1 cellular context compared by ENCODE assay signal in the genomic region with DNA sequence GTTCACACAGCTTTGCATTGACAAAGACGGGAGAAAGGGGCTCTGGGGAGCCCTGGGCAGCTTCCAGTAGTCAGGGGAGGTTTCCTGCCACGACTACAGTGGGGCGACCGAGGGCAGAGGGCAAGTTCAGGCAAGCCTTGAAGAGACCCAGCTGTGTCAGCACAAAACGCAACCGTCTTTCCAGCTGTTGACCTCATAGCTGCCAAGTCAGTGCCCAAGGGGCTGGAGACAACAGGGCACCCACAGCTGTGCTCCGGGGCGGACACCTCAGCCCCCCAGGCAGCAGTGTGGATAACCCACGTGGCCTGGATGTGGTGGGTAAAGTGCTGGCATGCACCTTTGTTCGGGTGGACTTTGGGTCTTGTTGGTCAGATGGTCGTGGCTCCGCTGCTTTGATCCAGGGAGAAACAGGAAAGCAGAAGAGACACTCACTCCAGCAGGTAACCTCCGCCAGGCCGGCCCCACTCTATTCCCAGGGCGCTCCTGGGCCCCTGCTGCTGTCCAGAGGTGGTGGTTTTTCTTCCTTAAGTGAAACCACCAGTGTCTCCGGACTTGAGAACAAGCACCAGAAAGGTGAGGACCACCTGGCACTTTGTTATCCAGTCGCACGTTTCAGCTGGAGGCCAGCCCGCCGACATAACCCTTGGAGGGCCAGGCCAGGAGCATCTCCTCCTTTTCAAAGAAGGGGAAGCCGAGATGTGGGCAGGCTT.
TF ChIP-seq lines count a peak whose summit lies in the region.

No MANE protein-coding gene starts in this region.

TF ChIP-seq in HepG2, 621 proteins besides CTCF, POLR2A, EP300 and RAD21 (continued from another document and continues in another):
- TF ChIP-seq IKZF4 (CRISPR knock-in tag; IDR thresholded peaks at IDR 0.05; ENCODE audit: borderline replicate concordance, low read depth, not compliant biosample characterization) = no peak
- no peak for TF ChIP-seq SP1 (IDR thresholded peaks at IDR 0.05)
- peak; percentile 34; the same call in 1 of the 2 replicates for TF ChIP-seq SP1 (CRISPR knock-in tag; IDR thresholded peaks at IDR 0.05)
- TF ChIP-seq PCBP2 (optimal IDR thresholded peaks at IDR 0.05; ENCODE audit: low read depth, low read length, poor library complexity, severe bottlenecking) = no peak
- TF ChIP-seq SATB2 (CRISPR knock-in tag; IDR thresholded peaks at IDR 0.05) = no peak
- TF ChIP-seq, protein P1, sequence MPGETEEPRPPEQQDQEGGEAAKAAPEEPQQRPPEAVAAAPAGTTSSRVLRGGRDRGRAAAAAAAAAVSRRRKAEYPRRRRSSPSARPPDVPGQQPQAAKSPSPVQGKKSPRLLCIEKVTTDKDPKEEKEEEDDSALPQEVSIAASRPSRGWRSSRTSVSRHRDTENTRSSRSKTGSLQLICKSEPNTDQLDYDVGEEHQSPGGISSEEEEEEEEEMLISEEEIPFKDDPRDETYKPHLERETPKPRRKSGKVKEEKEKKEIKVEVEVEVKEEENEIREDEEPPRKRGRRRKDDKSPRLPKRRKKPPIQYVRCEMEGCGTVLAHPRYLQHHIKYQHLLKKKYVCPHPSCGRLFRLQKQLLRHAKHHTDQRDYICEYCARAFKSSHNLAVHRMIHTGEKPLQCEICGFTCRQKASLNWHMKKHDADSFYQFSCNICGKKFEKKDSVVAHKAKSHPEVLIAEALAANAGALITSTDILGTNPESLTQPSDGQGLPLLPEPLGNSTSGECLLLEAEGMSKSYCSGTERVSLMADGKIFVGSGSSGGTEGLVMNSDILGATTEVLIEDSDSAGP (CRISPR knock-in tag; IDR thresholded peaks at IDR 0.05; ENCODE audit: borderline replicate concordance) = peak; percentile 96
- no peak for TF ChIP-seq SUZ12 (IDR thresholded peaks at IDR 0.05; ENCODE audit: low read depth, low read length)
- TF ChIP-seq, protein P2, sequence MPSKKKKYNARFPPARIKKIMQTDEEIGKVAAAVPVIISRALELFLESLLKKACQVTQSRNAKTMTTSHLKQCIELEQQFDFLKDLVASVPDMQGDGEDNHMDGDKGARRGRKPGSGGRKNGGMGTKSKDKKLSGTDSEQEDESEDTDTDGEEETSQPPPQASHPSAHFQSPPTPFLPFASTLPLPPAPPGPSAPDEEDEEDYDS (CRISPR knock-in tag; IDR thresholded peaks at IDR 0.05) = peak; percentile 71
- peak; percentile 61; the same call in 1 of the 2 replicates for TF ChIP-seq RBAK (CRISPR knock-in tag; IDR thresholded peaks at IDR 0.05)
- TF ChIP-seq, protein P3, sequence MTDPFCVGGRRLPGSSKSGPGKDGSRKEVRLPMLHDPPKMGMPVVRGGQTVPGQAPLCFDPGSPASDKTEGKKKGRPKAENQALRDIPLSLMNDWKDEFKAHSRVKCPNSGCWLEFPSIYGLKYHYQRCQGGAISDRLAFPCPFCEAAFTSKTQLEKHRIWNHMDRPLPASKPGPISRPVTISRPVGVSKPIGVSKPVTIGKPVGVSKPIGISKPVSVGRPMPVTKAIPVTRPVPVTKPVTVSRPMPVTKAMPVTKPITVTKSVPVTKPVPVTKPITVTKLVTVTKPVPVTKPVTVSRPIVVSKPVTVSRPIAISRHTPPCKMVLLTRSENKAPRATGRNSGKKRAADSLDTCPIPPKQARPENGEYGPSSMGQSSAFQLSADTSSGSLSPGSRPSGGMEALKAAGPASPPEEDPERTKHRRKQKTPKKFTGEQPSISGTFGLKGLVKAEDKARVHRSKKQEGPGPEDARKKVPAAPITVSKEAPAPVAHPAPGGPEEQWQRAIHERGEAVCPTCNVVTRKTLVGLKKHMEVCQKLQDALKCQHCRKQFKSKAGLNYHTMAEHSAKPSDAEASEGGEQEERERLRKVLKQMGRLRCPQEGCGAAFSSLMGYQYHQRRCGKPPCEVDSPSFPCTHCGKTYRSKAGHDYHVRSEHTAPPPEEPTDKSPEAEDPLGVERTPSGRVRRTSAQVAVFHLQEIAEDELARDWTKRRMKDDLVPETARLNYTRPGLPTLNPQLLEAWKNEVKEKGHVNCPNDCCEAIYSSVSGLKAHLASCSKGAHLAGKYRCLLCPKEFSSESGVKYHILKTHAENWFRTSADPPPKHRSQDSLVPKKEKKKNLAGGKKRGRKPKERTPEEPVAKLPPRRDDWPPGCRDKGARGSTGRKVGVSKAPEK (CRISPR knock-in tag; IDR thresholded peaks at IDR 0.05; ENCODE audit: borderline replicate concordance) = peak; percentile 96
- TF ChIP-seq, protein P4, sequence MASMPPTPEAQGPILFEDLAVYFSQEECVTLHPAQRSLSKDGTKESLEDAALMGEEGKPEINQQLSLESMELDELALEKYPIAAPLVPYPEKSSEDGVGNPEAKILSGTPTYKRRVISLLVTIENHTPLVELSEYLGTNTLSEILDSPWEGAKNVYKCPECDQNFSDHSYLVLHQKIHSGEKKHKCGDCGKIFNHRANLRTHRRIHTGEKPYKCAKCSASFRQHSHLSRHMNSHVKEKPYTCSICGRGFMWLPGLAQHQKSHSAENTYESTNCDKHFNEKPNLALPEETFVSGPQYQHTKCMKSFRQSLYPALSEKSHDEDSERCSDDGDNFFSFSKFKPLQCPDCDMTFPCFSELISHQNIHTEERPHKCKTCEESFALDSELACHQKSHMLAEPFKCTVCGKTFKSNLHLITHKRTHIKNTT (CRISPR knock-in tag; IDR thresholded peaks at IDR 0.05) = no peak
- TF ChIP-seq ETV5 (CRISPR knock-in tag; IDR thresholded peaks at IDR 0.05; ENCODE audit: borderline replicate concordance) = peak; percentile 70; the same call in 1 of the 2 replicates
- peak; percentile 92; the same call in 1 of the 2 replicates for TF ChIP-seq REL (CRISPR knock-in tag; conservative IDR thresholded peaks at IDR 0.05)
- TF ChIP-seq ZNF460 (CRISPR knock-in tag; IDR thresholded peaks at IDR 0.05; ENCODE audit: borderline replicate concordance) = peak; percentile 27; the same call in 1 of the 2 replicates
- no peak; the same call in 1 of the 2 replicates for TF ChIP-seq SP2 (CRISPR knock-in tag; IDR thresholded peaks at IDR 0.05)
- TF ChIP-seq HNRNPLL (IDR thresholded peaks at IDR 0.05; ENCODE audit: low read depth, low read length, poor library complexity, severe bottlenecking) = no peak
- TF ChIP-seq MLLT10 (CRISPR knock-in tag; IDR thresholded peaks at IDR 0.05) = no peak
- TF ChIP-seq RAD51 (IDR thresholded peaks at IDR 0.05; ENCODE audit: borderline replicate concordance) = peak; percentile 36; the same call in 1 of the 2 replicates
- TF ChIP-seq, protein P5, sequence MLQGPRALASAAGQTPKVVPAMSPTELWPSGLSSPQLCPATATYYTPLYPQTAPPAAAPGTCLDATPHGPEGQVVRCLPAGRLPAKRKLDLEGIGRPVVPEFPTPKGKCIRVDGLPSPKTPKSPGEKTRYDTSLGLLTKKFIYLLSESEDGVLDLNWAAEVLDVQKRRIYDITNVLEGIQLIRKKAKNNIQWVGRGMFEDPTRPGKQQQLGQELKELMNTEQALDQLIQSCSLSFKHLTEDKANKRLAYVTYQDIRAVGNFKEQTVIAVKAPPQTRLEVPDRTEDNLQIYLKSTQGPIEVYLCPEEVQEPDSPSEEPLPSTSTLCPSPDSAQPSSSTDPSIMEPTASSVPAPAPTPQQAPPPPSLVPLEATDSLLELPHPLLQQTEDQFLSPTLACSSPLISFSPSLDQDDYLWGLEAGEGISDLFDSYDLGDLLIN (CRISPR knock-in tag; IDR thresholded peaks at IDR 0.05; ENCODE audit: borderline replicate concordance) = peak; percentile 25; the same call in 1 of the 2 replicates
- peak; percentile 95 for TF ChIP-seq ZNF788 (CRISPR knock-in tag; IDR thresholded peaks at IDR 0.05; ENCODE audit: borderline replicate concordance)
- TF ChIP-seq SMARCC2 (IDR thresholded peaks at IDR 0.05) = no peak
- TF ChIP-seq ZBTB21 (CRISPR knock-in tag; IDR thresholded peaks at IDR 0.05) = no peak; the same call in none of the 2 replicates
- peak; percentile 97 for TF ChIP-seq ZNF431 (CRISPR knock-in tag; IDR thresholded peaks at IDR 0.05; ENCODE audit: borderline replicate concordance, low read depth)
- TF ChIP-seq CHD2 (IDR thresholded peaks at IDR 0.05; ENCODE audit: low read depth, low read length) = no peak
- TF ChIP-seq EZH2 (conservative IDR thresholded peaks at IDR 0.05; ENCODE audit: low read depth, low read length) = no peak
- peak; percentile 86; the same call in 1 of the 2 replicates for TF ChIP-seq ZNF205 (CRISPR knock-in tag; IDR thresholded peaks at IDR 0.05)
- TF ChIP-seq ZFP90 (CRISPR knock-in tag; IDR thresholded peaks at IDR 0.05; ENCODE audit: borderline replicate concordance) = peak; percentile 91
- TF ChIP-seq JUNB (CRISPR knock-in tag; IDR thresholded peaks at IDR 0.05; ENCODE audit: borderline replicate concordance) = no peak
- TF ChIP-seq FOXM1 (CRISPR knock-in tag; IDR thresholded peaks at IDR 0.05) = no peak
- TF ChIP-seq ZNF792 (CRISPR knock-in tag; IDR thresholded peaks at IDR 0.05) = no peak; the same call in 1 of the 2 replicates
- TF ChIP-seq, protein P6, sequence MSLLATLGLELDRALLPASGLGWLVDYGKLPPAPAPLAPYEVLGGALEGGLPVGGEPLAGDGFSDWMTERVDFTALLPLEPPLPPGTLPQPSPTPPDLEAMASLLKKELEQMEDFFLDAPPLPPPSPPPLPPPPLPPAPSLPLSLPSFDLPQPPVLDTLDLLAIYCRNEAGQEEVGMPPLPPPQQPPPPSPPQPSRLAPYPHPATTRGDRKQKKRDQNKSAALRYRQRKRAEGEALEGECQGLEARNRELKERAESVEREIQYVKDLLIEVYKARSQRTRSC (CRISPR knock-in tag; IDR thresholded peaks at IDR 0.05; ENCODE audit: low read depth) = peak; percentile 98
- TF ChIP-seq ESRRA (CRISPR knock-in tag; IDR thresholded peaks at IDR 0.05; ENCODE audit: low read depth) = peak; percentile 89
- TF ChIP-seq, protein P7, sequence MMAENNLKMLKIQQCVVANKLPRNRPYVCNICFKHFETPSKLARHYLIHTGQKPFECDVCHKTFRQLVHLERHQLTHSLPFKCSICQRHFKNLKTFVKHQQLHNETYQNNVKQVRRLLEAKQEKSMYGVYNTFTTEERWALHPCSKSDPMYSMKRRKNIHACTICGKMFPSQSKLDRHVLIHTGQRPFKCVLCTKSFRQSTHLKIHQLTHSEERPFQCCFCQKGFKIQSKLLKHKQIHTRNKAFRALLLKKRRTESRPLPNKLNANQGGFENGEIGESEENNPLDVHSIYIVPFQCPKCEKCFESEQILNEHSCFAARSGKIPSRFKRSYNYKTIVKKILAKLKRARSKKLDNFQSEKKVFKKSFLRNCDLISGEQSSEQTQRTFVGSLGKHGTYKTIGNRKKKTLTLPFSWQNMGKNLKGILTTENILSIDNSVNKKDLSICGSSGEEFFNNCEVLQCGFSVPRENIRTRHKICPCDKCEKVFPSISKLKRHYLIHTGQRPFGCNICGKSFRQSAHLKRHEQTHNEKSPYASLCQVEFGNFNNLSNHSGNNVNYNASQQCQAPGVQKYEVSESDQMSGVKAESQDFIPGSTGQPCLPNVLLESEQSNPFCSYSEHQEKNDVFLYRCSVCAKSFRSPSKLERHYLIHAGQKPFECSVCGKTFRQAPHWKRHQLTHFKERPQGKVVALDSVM (CRISPR knock-in tag; IDR thresholded peaks at IDR 0.05) = peak; percentile 53; the same call in 1 of the 2 replicates
- TF ChIP-seq, protein P8, sequence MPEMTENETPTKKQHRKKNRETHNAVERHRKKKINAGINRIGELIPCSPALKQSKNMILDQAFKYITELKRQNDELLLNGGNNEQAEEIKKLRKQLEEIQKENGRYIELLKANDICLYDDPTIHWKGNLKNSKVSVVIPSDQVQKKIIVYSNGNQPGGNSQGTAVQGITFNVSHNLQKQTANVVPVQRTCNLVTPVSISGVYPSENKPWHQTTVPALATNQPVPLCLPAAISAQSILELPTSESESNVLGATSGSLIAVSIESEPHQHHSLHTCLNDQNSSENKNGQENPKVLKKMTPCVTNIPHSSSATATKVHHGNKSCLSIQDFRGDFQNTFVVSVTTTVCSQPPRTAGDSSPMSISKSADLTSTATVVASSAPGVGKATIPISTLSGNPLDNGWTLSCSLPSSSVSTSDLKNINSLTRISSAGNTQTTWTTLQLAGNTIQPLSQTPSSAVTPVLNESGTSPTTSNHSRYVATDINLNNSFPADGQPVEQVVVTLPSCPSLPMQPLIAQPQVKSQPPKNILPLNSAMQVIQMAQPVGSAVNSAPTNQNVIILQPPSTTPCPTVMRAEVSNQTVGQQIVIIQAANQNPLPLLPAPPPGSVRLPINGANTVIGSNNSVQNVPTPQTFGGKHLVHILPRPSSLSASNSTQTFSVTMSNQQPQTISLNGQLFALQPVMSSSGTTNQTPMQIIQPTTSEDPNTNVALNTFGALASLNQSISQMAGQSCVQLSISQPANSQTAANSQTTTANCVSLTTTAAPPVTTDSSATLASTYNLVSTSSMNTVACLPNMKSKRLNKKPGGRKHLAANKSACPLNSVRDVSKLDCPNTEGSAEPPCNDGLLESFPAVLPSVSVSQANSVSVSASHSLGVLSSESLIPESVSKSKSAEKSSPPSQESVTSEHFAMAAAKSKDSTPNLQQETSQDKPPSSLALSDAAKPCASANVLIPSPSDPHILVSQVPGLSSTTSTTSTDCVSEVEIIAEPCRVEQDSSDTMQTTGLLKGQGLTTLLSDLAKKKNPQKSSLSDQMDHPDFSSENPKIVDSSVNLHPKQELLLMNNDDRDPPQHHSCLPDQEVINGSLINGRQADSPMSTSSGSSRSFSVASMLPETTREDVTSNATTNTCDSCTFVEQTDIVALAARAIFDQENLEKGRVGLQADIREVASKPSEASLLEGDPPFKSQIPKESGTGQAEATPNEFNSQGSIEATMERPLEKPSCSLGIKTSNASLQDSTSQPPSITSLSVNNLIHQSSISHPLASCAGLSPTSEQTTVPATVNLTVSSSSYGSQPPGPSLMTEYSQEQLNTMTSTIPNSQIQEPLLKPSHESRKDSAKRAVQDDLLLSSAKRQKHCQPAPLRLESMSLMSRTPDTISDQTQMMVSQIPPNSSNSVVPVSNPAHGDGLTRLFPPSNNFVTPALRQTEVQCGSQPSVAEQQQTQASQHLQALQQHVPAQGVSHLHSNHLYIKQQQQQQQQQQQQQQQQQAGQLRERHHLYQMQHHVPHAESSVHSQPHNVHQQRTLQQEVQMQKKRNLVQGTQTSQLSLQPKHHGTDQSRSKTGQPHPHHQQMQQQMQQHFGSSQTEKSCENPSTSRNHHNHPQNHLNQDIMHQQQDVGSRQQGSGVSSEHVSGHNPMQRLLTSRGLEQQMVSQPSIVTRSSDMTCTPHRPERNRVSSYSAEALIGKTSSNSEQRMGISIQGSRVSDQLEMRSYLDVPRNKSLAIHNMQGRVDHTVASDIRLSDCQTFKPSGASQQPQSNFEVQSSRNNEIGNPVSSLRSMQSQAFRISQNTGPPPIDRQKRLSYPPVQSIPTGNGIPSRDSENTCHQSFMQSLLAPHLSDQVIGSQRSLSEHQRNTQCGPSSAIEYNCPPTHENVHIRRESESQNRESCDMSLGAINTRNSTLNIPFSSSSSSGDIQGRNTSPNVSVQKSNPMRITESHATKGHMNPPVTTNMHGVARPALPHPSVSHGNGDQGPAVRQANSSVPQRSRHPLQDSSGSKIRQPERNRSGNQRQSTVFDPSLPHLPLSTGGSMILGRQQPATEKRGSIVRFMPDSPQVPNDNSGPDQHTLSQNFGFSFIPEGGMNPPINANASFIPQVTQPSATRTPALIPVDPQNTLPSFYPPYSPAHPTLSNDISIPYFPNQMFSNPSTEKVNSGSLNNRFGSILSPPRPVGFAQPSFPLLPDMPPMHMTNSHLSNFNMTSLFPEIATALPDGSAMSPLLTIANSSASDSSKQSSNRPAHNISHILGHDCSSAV (CRISPR knock-in tag; IDR thresholded peaks at IDR 0.05; ENCODE audit: borderline replicate concordance) = peak; percentile 40; the same call in 1 of the 2 replicates
- peak; percentile 92 for TF ChIP-seq BORCS8-MEF2B (CRISPR knock-in tag; IDR thresholded peaks at IDR 0.05)
- no peak for TF ChIP-seq DNMT1 (CRISPR knock-in tag; IDR thresholded peaks at IDR 0.05)
